12 cellular contexts compared by ENCODE assay signal in genomic region chr4:166839615-166840251, GRCh38.
DNase-seq lines count a peak whose midpoint lies in the region; ATAC-seq and TF ChIP-seq lines count a peak whose summit lies in the region.
"Had no signal": no experiment of that assay in that cellular context is flagged by ENCODE, and none has a peak within 500 bp of the region (broad histone marks: within the 10 kb centered on the region; RNA-seq: fewer than 3 reads in every experiment).

No MANE protein-coding gene starts in this region.

- H3K27me3 ChIP-seq in SU-DHL-6 (ENCODE audit: low read length) (no peaks in the 10 kb centered on the region), MM.1S (replicated peaks; ENCODE audit: insufficient read depth, low read length) (no peaks in the 10 kb centered on the region)

- H3K4me3 Mint-ChIP-seq in stimulated activated effector memory CD8-positive, alpha-beta T cell treated with anti-CD3 and anti-CD28 coated beads, Interleukin-12 subunit alpha, Interleukin-12 subunit beta, amount 100 ng/mL, for 72 hours: no peak overlapping the region
- H3K4me3 Mint-ChIP-seq in glutamatergic neuron (ENCODE audit: unreplicated experiment): no peak overlapping the region

- H2AFZ ChIP-seq in SU-DHL-6 (ENCODE audit: low read depth, low read length, severe bottlenecking) (peak overlapping the region; percentile 37), MM.1S (ENCODE audit: low read length) (no peak overlapping the region)

- TF ChIP-seq CTCF in SU-DHL-6 (IDR thresholded peaks at IDR 0.05; ENCODE audit: insufficient read depth, low read length, poor library complexity, severe bottlenecking) (no peak), glutamatergic neuron (IDR thresholded peaks at IDR 0.05; ENCODE audit: partially characterized antibody, unreplicated experiment) (no peak), MM.1S (IDR thresholded peaks at IDR 0.05; ENCODE audit: low read length) (no peak)

- H3K27me3 Mint-ChIP-seq in glutamatergic neuron (ENCODE audit: unreplicated experiment): no peaks in the 10 kb centered on the region

- H4K20me1 ChIP-seq in SU-DHL-6 (ENCODE audit: low read depth, low read length) (no peaks in the 10 kb centered on the region), MM.1S (ENCODE audit: insufficient read depth, low read length) (no peaks in the 10 kb centered on the region)

- H3K36me3 ChIP-seq in SU-DHL-6 (ENCODE audit: low read length) (peaks cover 9% of the 10 kb centered on the region; the same call in 1 of the 2 replicates), MM.1S (replicated peaks; ENCODE audit: insufficient read depth, low read length) (no peaks in the 10 kb centered on the region)

- peaks cover 12% of the 10 kb centered on the region for H3F3A ChIP-seq in SU-DHL-6 (ENCODE audit: insufficient read depth)
- H3F3A ChIP-seq in MM.1S (ENCODE audit: insufficient read depth, low read length): no peaks in the 10 kb centered on the region

- ATAC-seq in GM18861 (IDR thresholded peaks at IDR 0.05; ENCODE audit: unreplicated experiment) (peak; percentile 87), GM21526 (IDR thresholded peaks at IDR 0.05; ENCODE audit: low FRiP score, unreplicated experiment) (peak; percentile 56), HG03045 (IDR thresholded peaks at IDR 0.05; ENCODE audit: unreplicated experiment) (peak; percentile 87)
- ATAC-seq in stimulated activated effector memory CD8-positive, alpha-beta T cell treated with anti-CD3 and anti-CD28 coated beads, Interleukin-12 subunit alpha, Interleukin-12 subunit beta, amount 100 ng/mL, for 72 hours: no peak

- H3K4me1 ChIP-seq in MM.1S (ENCODE audit: low read length): no peaks in the 10 kb centered on the region

- H3K9me3 ChIP-seq in SU-DHL-6 (ENCODE audit: insufficient read depth, low read length) (peaks cover 11% of the 10 kb centered on the region; the same call in 1 of the 2 replicates), MM.1S (replicated peaks; ENCODE audit: insufficient read depth, low read length) (no peaks in the 10 kb centered on the region)

- H3K79me2 ChIP-seq in SU-DHL-6 (ENCODE audit: insufficient read depth, low read length): no peaks in the 10 kb centered on the region
- H3K79me2 ChIP-seq in MM.1S (ENCODE audit: low read length): no peaks in the 10 kb centered on the region

- H3K27ac ChIP-seq in SU-DHL-6 (ENCODE audit: low read depth, low read length): peak overlapping the region; percentile 89
- H3K27ac ChIP-seq in MM.1S (ENCODE audit: low read length): no peak overlapping the region

- H3K36me3 Mint-ChIP-seq in stimulated activated effector memory CD8-positive, alpha-beta T cell treated with anti-CD3 and anti-CD28 coated beads, Interleukin-12 subunit alpha, Interleukin-12 subunit beta, amount 100 ng/mL, for 72 hours: no peaks in the 10 kb centered on the region
- H3K36me3 Mint-ChIP-seq in glutamatergic neuron (ENCODE audit: unreplicated experiment): no peaks in the 10 kb centered on the region
- H3K36me3 Mint-ChIP-seq: IgD-negative memory B cell had no signal

- peak overlapping the region; percentile 42 for H3K9ac ChIP-seq in SU-DHL-6 (ENCODE audit: low read length)
- no peak overlapping the region for H3K9ac ChIP-seq in MM.1S (ENCODE audit: low read length)

- no peak overlapping the region for H3K27ac Mint-ChIP-seq in stimulated activated effector memory CD8-positive, alpha-beta T cell treated with anti-CD3 and anti-CD28 coated beads, Interleukin-12 subunit alpha, Interleukin-12 subunit beta, amount 100 ng/mL, for 72 hours
- no peak overlapping the region for H3K27ac Mint-ChIP-seq in glutamatergic neuron (ENCODE audit: unreplicated experiment)
- H3K27ac Mint-ChIP-seq: IgD-negative memory B cell had no signal

- H3K4me2 ChIP-seq in SU-DHL-6 (ENCODE audit: low read depth, low read length, poor library complexity, severe bottlenecking) (peak overlapping the region; percentile 51), MM.1S (ENCODE audit: low read depth, low read length) (no peak overlapping the region)

- DNase-seq in stimulated activated effector memory CD8-positive, alpha-beta T cell treated with anti-CD3 and anti-CD28 coated beads, Interleukin-12 subunit alpha, Interleukin-12 subunit beta, amount 100 ng/mL, for 72 hours (ENCODE audit: low spot score in 2 of 2): no peak
- DNase-seq in glutamatergic neuron (no peak), MM.1S (no peak), GM03348 (ENCODE audit: low spot score) (no peak)
- DNase-seq: activated T-cell treated with anti-CD3 and anti-CD28 coated beads for 4 hours; NCI-H2081 treated with DMSO at 0.1 percent for 48 hours; stimulated activated CD4-positive, alpha-beta T cell treated with anti-CD3 and anti-CD28 coated beads, Interleukin-4, amount 100 ng/mL, for 4 hours had no signal

- no peaks in the 10 kb centered on the region for H3K9me2 ChIP-seq in SU-DHL-6 (replicated peaks; ENCODE audit: insufficient read depth, low read length)
- no peaks in the 10 kb centered on the region for H3K9me2 ChIP-seq in MM.1S (replicated peaks; ENCODE audit: insufficient read depth, low read length)

- H3K4me1 Mint-ChIP-seq in stimulated activated effector memory CD8-positive, alpha-beta T cell treated with anti-CD3 and anti-CD28 coated beads, Interleukin-12 subunit alpha, Interleukin-12 subunit beta, amount 100 ng/mL, for 72 hours: no peaks in the 10 kb centered on the region
- H3K4me1 Mint-ChIP-seq in glutamatergic neuron (ENCODE audit: low read depth, unreplicated experiment): no peaks in the 10 kb centered on the region

- H3K4me3 ChIP-seq in SU-DHL-6 (ENCODE audit: insufficient read depth, low read length, poor library complexity, severe bottlenecking) (peak overlapping the region; percentile 17), MM.1S (ENCODE audit: low read length) (no peak overlapping the region)

- peaks cover 8% of the 10 kb centered on the region for H3K9me3 Mint-ChIP-seq in stimulated activated effector memory CD8-positive, alpha-beta T cell treated with anti-CD3 and anti-CD28 coated beads, Interleukin-12 subunit alpha, Interleukin-12 subunit beta, amount 100 ng/mL, for 72 hours
- H3K9me3 Mint-ChIP-seq in glutamatergic neuron (ENCODE audit: unreplicated experiment): no peaks in the 10 kb centered on the region
